ENCODE assay signal across 8 cellular contexts in genomic region chr1:205354259-205354904, GRCh38. TPM values are rescaled to one million over a fixed set of nuclear protein-coding genes. Genes with fewer than 3 reads are reported as not detected.
DNase-seq lines count a peak whose midpoint lies in the region; ATAC-seq lines count a peak whose summit lies in the region.

No MANE protein-coding gene starts in this region.

- 0% methylated on average over 2 of the region's 3 CpGs for WGBS in mesenchymal stem cell

- H2BK15ac ChIP-seq in mesenchymal stem cell (ENCODE audit: low read depth, poor library complexity, severe bottlenecking), result no peak overlapping the region

- H4K91ac ChIP-seq in mesenchymal stem cell (ENCODE audit: low read length), result no peak overlapping the region

- no peak overlapping the region for H3K9ac ChIP-seq in mesenchymal stem cell (ENCODE audit: low read length)

- H3K36me3 ChIP-seq in mesenchymal stem cell (ENCODE audit: control insufficient read depth in 1 of 2, insufficient read depth in 2 of 2, low read depth in 1 of 2, low read length in 2 of 2), result no peaks in the 10 kb centered on the region

- peak; percentile 74 for DNase-seq in SIG-M5 treated with dmso at 0.1 percent for 504 hours (lab: John Stamatoyannopoulos, UW; ENCODE audit: unreplicated experiment)
- DNase-seq in SIG-M5 (lab: John Stamatoyannopoulos, UW), result no peak
- DNase-seq in NCI-H345 treated with DMSO at 0.1 percent for 48 hours (lab: John Stamatoyannopoulos, UW; ENCODE audit: unreplicated experiment), result peak; percentile 26
- peak; percentile 59 to 76 for DNase-seq in activated CD4-positive, alpha-beta T cell treated with anti-CD3 and anti-CD28 coated beads for 4 hours
- DNase-seq in dedifferentiated amniotic fluid mesenchymal stem cell (ENCODE audit: extremely low spot score), result peak; percentile 78
- peak; percentile 73 for DNase-seq in mesenchymal stem cell
- peak; percentile 26 to 50 for DNase-seq in stimulated activated CD8-positive, alpha-beta memory T cell treated with anti-CD3 and anti-CD28 coated beads, Interleukin-7, amount 100 ng/mL, for 4 hours (ENCODE audit: low read depth in 2 of 2)

- H2AFZ ChIP-seq in mesenchymal stem cell (ENCODE audit: low read depth, low read length), result no peak overlapping the region

- peaks cover 51 to 53% of the 10 kb centered on the region in 2 experiments for H3K27me3 ChIP-seq in mesenchymal stem cell (ENCODE audit: control insufficient read depth in 1 of 2, insufficient read depth in 1 of 2, low read length in 2 of 2)

- no peak overlapping the region for H3K23ac ChIP-seq in mesenchymal stem cell (ENCODE audit: low read length in 2 of 2)

- H2AK5ac ChIP-seq in mesenchymal stem cell (ENCODE audit: low read length, severe bottlenecking), result no peak overlapping the region

- H2BK12ac ChIP-seq in mesenchymal stem cell (ENCODE audit: low read length in 2 of 2), result no peak overlapping the region

- no peak overlapping the region for H3K27ac ChIP-seq in mesenchymal stem cell (ENCODE audit: low read length, poor library complexity, severe bottlenecking)

- H3K79me1 ChIP-seq in mesenchymal stem cell (replicated peaks; ENCODE audit: low read length, poor library complexity, severe bottlenecking), result no peaks in the 10 kb centered on the region

- no peak overlapping the region for H3K4me2 ChIP-seq in mesenchymal stem cell (ENCODE audit: low read length, poor library complexity, severe bottlenecking)

- H2BK120ac ChIP-seq in mesenchymal stem cell (ENCODE audit: low read depth, low read length), result no peak overlapping the region

- H3K18ac ChIP-seq in mesenchymal stem cell (ENCODE audit: low read depth in 1 of 2, low read length in 2 of 2), result no peak overlapping the region

- no peak overlapping the region for H4K8ac ChIP-seq in mesenchymal stem cell (ENCODE audit: low read length)

- no peaks in the 10 kb centered on the region for H3K9me3 ChIP-seq in mesenchymal stem cell (ENCODE audit: control insufficient read depth, low read length)

- no peak overlapping the region for H3K4ac ChIP-seq in mesenchymal stem cell (ENCODE audit: low read depth in 1 of 2, low read length in 2 of 2)

- H3K4me1 ChIP-seq in mesenchymal stem cell (ENCODE audit: control insufficient read depth, insufficient read depth, low read depth, low read length), result no peaks in the 10 kb centered on the region

- no peak overlapping the region for H3K4me3 ChIP-seq in mesenchymal stem cell (ENCODE audit: insufficient read depth in 1 of 2, low read depth in 1 of 2, low read length in 2 of 2)

- no peak overlapping the region for H3K14ac ChIP-seq in mesenchymal stem cell (ENCODE audit: low read length in 2 of 2)

- ATAC-seq in HG03571 (IDR thresholded peaks at IDR 0.05; ENCODE audit: unreplicated experiment), result no peak

- no peak overlapping the region for H2BK5ac ChIP-seq in mesenchymal stem cell (ENCODE audit: low read depth, low read length, poor library complexity, severe bottlenecking)

RNA-seq across cellular contexts. Expression of gene KLHDC8A, which starts 2.3 kb away (rescaled TPM):
- polyA plus RNA-seq in mesenchymal stem cell (2013, experiment 1 of 2), result not detected
- not detected for polyA plus RNA-seq in mesenchymal stem cell (2013, experiment 2 of 2)

RNA-seq across cellular contexts. Expression of gene NUAK2, which starts 32.8 kb away (rescaled TPM):
- polyA plus RNA-seq in mesenchymal stem cell (2013, experiment 1 of 2), result 2.9 TPM
- 2.9 TPM for polyA plus RNA-seq in mesenchymal stem cell (2013, experiment 2 of 2)
